Comparison of ENCODE assay signal across 18 cellular contexts in genomic region chr6:106247293-106247692, GRCh38.
DNase-seq lines count a peak whose midpoint lies in the region; ATAC-seq, FAIRE-seq and TF ChIP-seq lines count a peak whose summit lies in the region.
"Had no signal": no experiment of that assay in that cellular context is flagged by ENCODE, and none has a peak within 500 bp of the region (broad histone marks: within the 10 kb centered on the region; RNA-seq: fewer than 3 reads in every experiment).

No MANE protein-coding gene starts in this region.

- no peak overlapping the region for H3K4me3 Mint-ChIP-seq in astrocyte (ENCODE audit: unreplicated experiment)
- H3K4me3 Mint-ChIP-seq: T-cell had no signal

- no peaks in the 10 kb centered on the region for H3K4me1 Mint-ChIP-seq in astrocyte (ENCODE audit: low read depth, unreplicated experiment)

- H3K27me3 ChIP-seq in astrocyte (ENCODE audit: insufficient read depth, low read length) (no peaks in the 10 kb centered on the region), H7 (ENCODE audit: control insufficient read depth, insufficient read depth, low read length) (no peaks in the 10 kb centered on the region)
- H3K27me3 ChIP-seq: esophagus muscularis mucosa had no signal

- H3K9ac ChIP-seq in astrocyte (ENCODE audit: low read length), result no peak overlapping the region

- peak; percentile 21 for TF ChIP-seq POLR2A in GM19099 (IDR thresholded peaks at IDR 0.05; ENCODE audit: extremely low read depth, insufficient read length, low read depth)

- no peak overlapping the region for H3K4me2 ChIP-seq in astrocyte (ENCODE audit: low read length)

- no peaks in the 10 kb centered on the region for H3K27me3 Mint-ChIP-seq in astrocyte (ENCODE audit: low read depth, unreplicated experiment)
- H3K27me3 Mint-ChIP-seq: T-cell had no signal

- no peak for FAIRE-seq in astrocyte (lab: Jason Lieb, UNC)

- H3K27ac ChIP-seq in 22Rv1, result peak overlapping the region; percentile 17; the same call in 1 of the 2 replicates
- H3K27ac ChIP-seq in astrocyte (ENCODE audit: low read depth, low read length), result no peak overlapping the region
- H3K27ac ChIP-seq: esophagus muscularis mucosa had no signal

- no peak overlapping the region for H2AFZ ChIP-seq in astrocyte (ENCODE audit: low read depth, low read length)

- ATAC-seq in HG03159 (IDR thresholded peaks at IDR 0.05; ENCODE audit: unreplicated experiment), result peak; percentile 37
- no peak for ATAC-seq in GM18511 (IDR thresholded peaks at IDR 0.05; ENCODE audit: unreplicated experiment)
- no peak for ATAC-seq in GM19452 (IDR thresholded peaks at IDR 0.05; ENCODE audit: unreplicated experiment)
- ATAC-seq: HCT116, T-cell had no signal

- DNase-seq in astrocyte (ENCODE audit: low read depth), result peak; percentile 55
- no peak for DNase-seq in H7
- no peak for DNase-seq in NCI-H2107 (lab: John Stamatoyannopoulos, UW)
- DNase-seq: activated CD4-positive, alpha-beta T cell treated with anti-CD3 and anti-CD28 coated beads for 4 hours; activated naive CD4-positive, alpha-beta T cell treated with Interleukin-2 at 50 U/mL for 16 hours; mesendoderm; NCI-H345; posterior cingulate gyrus; stimulated activated CD4-positive, alpha-beta T cell treated with anti-CD3 and anti-CD28 coated beads, Interleukin-2, amount 100 ng/mL, for 48 hours; stimulated activated naive CD4-positive, alpha-beta T cell treated with Interleukin-2 at 50 U/mL for 16 hours; T-cell had no signal

- peaks cover 9% of the 10 kb centered on the region for H3K79me2 ChIP-seq in astrocyte (ENCODE audit: insufficient read depth, low read length)

- peaks cover 2% of the 10 kb centered on the region for H3K36me3 Mint-ChIP-seq in astrocyte (ENCODE audit: low read depth, unreplicated experiment)

- no peaks in the 10 kb centered on the region for H3K9me3 Mint-ChIP-seq in astrocyte (ENCODE audit: unreplicated experiment)

- H3K9me3 ChIP-seq in astrocyte (ENCODE audit: insufficient read depth, low read depth, low read length), result no peaks in the 10 kb centered on the region
- H3K9me3 ChIP-seq: esophagus muscularis mucosa had no signal

- TF ChIP-seq CTCF in 22Rv1 (IDR thresholded peaks at IDR 0.05) (no peak), astrocyte (IDR thresholded peaks at IDR 0.05; ENCODE audit: insufficient read depth, low read depth, low read length) (no peak)

- H3K4me1 ChIP-seq in astrocyte (ENCODE audit: insufficient read depth, low read length), result peaks cover 9% of the 10 kb centered on the region

- H3K36me3 ChIP-seq in astrocyte (ENCODE audit: insufficient read depth, low read length) (no peaks in the 10 kb centered on the region), H7 (replicated peaks; ENCODE audit: control insufficient read depth, insufficient read depth, low read length) (no peaks in the 10 kb centered on the region; the same call in 1 of the 2 replicates)

- no peak overlapping the region for H3K27ac Mint-ChIP-seq in astrocyte (ENCODE audit: unreplicated experiment)
- H3K27ac Mint-ChIP-seq: T-cell had no signal

- H4K20me1 ChIP-seq in astrocyte (ENCODE audit: insufficient read depth, low read length), result no peaks in the 10 kb centered on the region

- H3K4me3 ChIP-seq in astrocyte (ENCODE audit: insufficient read depth, low read depth, low read length) (no peak overlapping the region), H7 (ENCODE audit: insufficient read depth, low read depth, low read length) (no peak overlapping the region)
- H3K4me3 ChIP-seq: esophagus muscularis mucosa had no signal
